9 cellular contexts compared by ENCODE assay signal in genomic region chr13:38575427-38575826, GRCh38.
"Had no signal": no experiment of that assay in that cellular context is flagged by ENCODE, and none has a peak within 500 bp of the region (broad histone marks: within the 10 kb centered on the region; RNA-seq: fewer than 3 reads in every experiment).

No MANE protein-coding gene starts in this region.

- H3K4me2 ChIP-seq: GM23338 had no signal

- ATAC-seq: GM23338, HepG2 had no signal

- FAIRE-seq: H1, H54, HepG2 had no signal

- H2AFZ ChIP-seq: GM23338 had no signal

- H3K27ac ChIP-seq: HL-60 had no signal

- H3K4me3 ChIP-seq: GM23338 had no signal

- DNase-seq: H9, HCEC 1CT, HFFc6, KBM-7 had no signal
